19 cellular contexts compared by ENCODE assay signal in the genomic region with DNA sequence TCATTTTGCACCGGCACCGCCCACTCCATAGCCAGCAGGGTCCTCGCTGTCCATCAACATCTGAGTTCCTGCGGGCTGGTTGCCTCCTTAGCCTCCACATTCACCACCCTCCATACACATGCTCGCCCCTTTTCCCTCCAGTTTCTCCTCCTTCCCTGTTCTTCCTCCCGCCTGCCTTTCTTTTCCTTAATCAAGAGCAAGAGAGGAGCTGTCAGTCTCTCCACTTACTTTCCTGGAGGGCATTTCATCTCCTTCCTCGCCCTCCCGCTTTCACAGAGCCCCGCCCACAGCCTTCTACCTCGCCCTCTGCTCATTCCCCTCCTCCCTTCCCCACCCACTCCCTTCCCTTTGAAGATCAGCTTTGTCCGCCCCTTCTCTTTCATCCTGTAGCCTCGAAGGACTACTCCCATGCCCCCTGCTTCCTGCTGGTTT. TPM values are rescaled to one million over a fixed set of nuclear protein-coding genes. Genes with fewer than 3 reads are reported as not detected.
DNase-seq lines count a peak whose midpoint lies in the region; ATAC-seq and TF ChIP-seq lines count a peak whose summit lies in the region.
"Had no signal": no experiment of that assay in that cellular context is flagged by ENCODE, and none has a peak within 500 bp of the region (broad histone marks: within the 10 kb centered on the region; RNA-seq: fewer than 3 reads in every experiment).

No MANE protein-coding gene starts in this region.

- POLR2A ChIA-PET in Caco-2 (lab: Charles Lee): no interaction called here

- H3K36me3 ChIP-seq in Caco-2 (ENCODE audit: control insufficient read depth, insufficient read depth, low read length): no peaks in the 10 kb centered on the region
- H3K36me3 ChIP-seq in HUES6 (ENCODE audit: control insufficient read depth, insufficient read depth, low read length): no peaks in the 10 kb centered on the region

- CTCF ChIA-PET in Caco-2 (lab: Charles Lee): interaction anchor here (1.3 kb wide), 1 partner anchor 23 kb away, joined by 3 read pairs; no protein-coding TSS in a partner anchor

- H3K27me3 ChIP-seq in Caco-2 (replicated peaks; ENCODE audit: control insufficient read depth, insufficient read depth, low read length): no peaks in the 10 kb centered on the region
- H3K27me3 ChIP-seq in HUES6 (ENCODE audit: control insufficient read depth, insufficient read depth, low read length): peaks cover 22% of the 10 kb centered on the region

- H3K4me1 ChIP-seq in Caco-2: no peaks in the 10 kb centered on the region
- peaks cover 4% of the 10 kb centered on the region; the same call in 1 of the 2 replicates for H3K4me1 ChIP-seq in HUES6 (ENCODE audit: control insufficient read depth, insufficient read depth, low read length)

- H3K4me1 Mint-ChIP-seq in Caco-2 (ENCODE audit: low read depth, unreplicated experiment) (no peaks in the 10 kb centered on the region), glutamatergic neuron (ENCODE audit: low read depth, unreplicated experiment) (peaks cover 2% of the 10 kb centered on the region)
- H3K4me1 Mint-ChIP-seq: stimulated activated effector memory CD8-positive, alpha-beta T cell treated with anti-CD3 and anti-CD28 coated beads, Interleukin-12 subunit alpha, Interleukin-12 subunit beta, amount 100 ng/mL, for 72 hours had no signal

- intact Hi-C loops in Caco-2 (cut with micrococcal nuclease; ENCODE audit: unreplicated experiment): no loop called here

- DNase-seq in Caco-2 (peak in 1 of 2 experiments; percentile 8), glutamatergic neuron (no peak), mesenteric fat pad (ENCODE audit: low spot score) (peak; percentile 16), left lobe of liver (ENCODE audit: low spot score) (no peak), AG08396 (ENCODE audit: low spot score) (no peak)
- DNase-seq: activated CD4-positive, alpha-beta T cell treated with anti-CD3 and anti-CD28 coated beads, Interleukin-2, amount 50 U/mL, for 4 hours; activated gamma-delta T cell; DMS 273 treated with DMSO at 0.1 percent for 48 hours; naive B cell; NCI-H2171; NCI-H526 treated with DMSO at 0.1 percent for 48 hours; PC-3; SHP77 had no signal

- TF ChIP-seq CTCF in Caco-2 (IDR thresholded peaks at IDR 0.05; ENCODE audit: insufficient read depth in 1 of 2, low read depth in 1 of 2, low read length in 1 of 2, severe bottlenecking in 1 of 2, unreplicated experiment in 1 of 2) (no peak), glutamatergic neuron (IDR thresholded peaks at IDR 0.05; ENCODE audit: partially characterized antibody, unreplicated experiment) (no peak)

- peaks cover 20% of the 10 kb centered on the region for H3K27me3 Mint-ChIP-seq in Caco-2 (ENCODE audit: insufficient read depth, unreplicated experiment)
- no peaks in the 10 kb centered on the region for H3K27me3 Mint-ChIP-seq in glutamatergic neuron (ENCODE audit: unreplicated experiment)

- H3K27ac ChIP-seq in HUES6 (ENCODE audit: low read depth, low read length): no peak overlapping the region

- H3K9me3 ChIP-seq in Caco-2 (no peaks in the 10 kb centered on the region), HUES6 (ENCODE audit: control insufficient read depth, insufficient read depth, low read depth, low read length) (no peaks in the 10 kb centered on the region)

- no peak overlapping the region for H3K27ac Mint-ChIP-seq in Caco-2 (ENCODE audit: unreplicated experiment)
- no peak overlapping the region for H3K27ac Mint-ChIP-seq in glutamatergic neuron (ENCODE audit: unreplicated experiment)
- H3K27ac Mint-ChIP-seq: CD14-positive monocyte; stimulated activated effector memory CD8-positive, alpha-beta T cell treated with anti-CD3 and anti-CD28 coated beads, Interleukin-12 subunit alpha, Interleukin-12 subunit beta, amount 100 ng/mL, for 72 hours; T-helper 1 cell treated with Interleukin-12 subunit alpha and Interleukin-12 subunit beta and Interleukin-4 antibody, amounts not matched to agents 30 μg/mL and 1 μg/mL, for 36 hours had no signal

- no peaks in the 10 kb centered on the region for H3K36me3 Mint-ChIP-seq in Caco-2 (ENCODE audit: insufficient read depth, unreplicated experiment)
- peaks cover under 1% of the 10 kb centered on the region for H3K36me3 Mint-ChIP-seq in glutamatergic neuron (ENCODE audit: unreplicated experiment)
- H3K36me3 Mint-ChIP-seq: CD14-positive monocyte; stimulated activated effector memory CD8-positive, alpha-beta T cell treated with anti-CD3 and anti-CD28 coated beads, Interleukin-12 subunit alpha, Interleukin-12 subunit beta, amount 100 ng/mL, for 72 hours had no signal

- H3K9me3 Mint-ChIP-seq in Caco-2 (ENCODE audit: unreplicated experiment) (no peaks in the 10 kb centered on the region), glutamatergic neuron (ENCODE audit: unreplicated experiment) (peaks cover under 1% of the 10 kb centered on the region)
- H3K9me3 Mint-ChIP-seq: stimulated activated effector memory CD8-positive, alpha-beta T cell treated with anti-CD3 and anti-CD28 coated beads, Interleukin-12 subunit alpha, Interleukin-12 subunit beta, amount 100 ng/mL, for 72 hours; T-helper 1 cell treated with Interleukin-12 subunit alpha and Interleukin-12 subunit beta and Interleukin-4 antibody, amounts not matched to agents 30 μg/mL and 1 μg/mL, for 36 hours had no signal

- H3K4me3 ChIP-seq in Caco-2 (ENCODE audit: low read depth, low read length) (no peak overlapping the region), HUES6 (ENCODE audit: low read depth, low read length) (peak overlapping the region; percentile 53)

- H3K9ac ChIP-seq in HUES6 (ENCODE audit: low read length): no peak overlapping the region

- BruUV-seq in Caco-2 (replicated peaks; lab: Mats Ljungman, UMichigan): no TSS peak

- no peak for ATAC-seq in left lobe of liver
- ATAC-seq in GM19455 (IDR thresholded peaks at IDR 0.05; ENCODE audit: unreplicated experiment): no peak
- no peak for ATAC-seq in GM21381 (IDR thresholded peaks at IDR 0.05; ENCODE audit: unreplicated experiment)
- ATAC-seq: PC-3; stimulated activated effector memory CD8-positive, alpha-beta T cell treated with anti-CD3 and anti-CD28 coated beads, Interleukin-12 subunit alpha, Interleukin-12 subunit beta, amount 100 ng/mL, for 72 hours had no signal

- H3K4me3 Mint-ChIP-seq in Caco-2 (ENCODE audit: unreplicated experiment) (peak overlapping the region; percentile 76), glutamatergic neuron (ENCODE audit: unreplicated experiment) (peak overlapping the region; percentile 54)
- H3K4me3 Mint-ChIP-seq: naive B cell; stimulated activated effector memory CD8-positive, alpha-beta T cell treated with anti-CD3 and anti-CD28 coated beads, Interleukin-12 subunit alpha, Interleukin-12 subunit beta, amount 100 ng/mL, for 72 hours; T-helper 1 cell treated with Interleukin-12 subunit alpha and Interleukin-12 subunit beta and Interleukin-4 antibody, amounts not matched to agents 30 μg/mL and 1 μg/mL, for 36 hours had no signal

RNA-seq across cellular contexts. Expression of gene ZBTB7C, which starts 13.8 kb away (rescaled TPM):
- 0.18 and 0.39 TPM in 2 replicates for total RNA-seq in Caco-2 (2022)
- 10.6 TPM for total RNA-seq in glutamatergic neuron (ENCODE audit: unreplicated experiment)
- 14.2 TPM for total RNA-seq in mesenteric fat pad
- total RNA-seq in left lobe of liver: 1.2 TPM
